Comparison of ENCODE assay signal across 12 cellular contexts in the genomic region with DNA sequence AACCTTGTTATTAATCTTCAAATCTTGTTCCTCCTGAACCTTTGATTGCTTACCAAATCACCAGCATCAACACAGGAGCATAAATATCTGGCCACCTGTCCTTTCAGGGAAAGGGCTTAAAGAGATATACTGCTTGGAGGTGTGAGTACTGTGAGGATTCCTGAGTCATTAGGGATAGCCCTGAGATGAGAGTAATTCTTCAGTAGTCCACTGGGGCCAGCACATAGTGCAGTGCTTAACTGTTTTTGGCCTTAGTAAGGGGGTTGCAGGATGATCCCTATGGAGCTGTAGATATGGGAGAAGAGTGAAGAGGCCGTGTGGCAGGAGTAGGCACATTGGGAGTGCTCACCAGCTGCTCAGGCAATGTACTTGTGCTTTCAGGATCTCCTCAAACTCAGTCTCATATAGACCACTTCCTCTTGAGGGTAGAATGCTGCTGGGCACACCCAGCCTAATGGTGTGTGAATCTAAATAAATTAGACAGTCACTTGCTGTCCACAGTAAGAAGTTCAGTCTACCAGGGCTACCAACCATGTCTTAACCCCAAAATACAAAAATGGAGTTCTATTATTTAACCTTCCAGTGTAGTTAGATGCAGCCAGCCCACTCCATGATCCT. TPM values are rescaled to one million over a fixed set of nuclear protein-coding genes. Genes with fewer than 3 reads are reported as not detected.
A peak's percentile ranks its signal among the peaks of the same experiment; 100 is the strongest.
DNase-seq lines count a peak whose midpoint lies in the region; ATAC-seq lines count a peak whose summit lies in the region.
"Had no signal": no experiment of that assay in that cellular context is flagged by ENCODE, and none has a peak within 500 bp of the region (broad histone marks: within the 10 kb centered on the region; RNA-seq: fewer than 3 reads in every experiment).

No MANE protein-coding gene starts in this region.

- POLR2A ChIA-PET in activated naive CD8-positive, alpha-beta T cell treated with anti-CD3 and anti-CD28 coated beads, Interleukin-2, amount 10 ng/mL, durations not matched to agents 7 days and 5 days (lab: Charles Lee), result no interaction called here

- DNase-seq in activated naive CD8-positive, alpha-beta T cell treated with anti-CD3 and anti-CD28 coated beads, Interleukin-2, amount 10 ng/mL, durations not matched to agents 7 days and 5 days, result no peak
- no peak for DNase-seq in activated naive CD8-positive, alpha-beta T cell treated with anti-CD3 and anti-CD28 coated beads for 36 hours
- DNase-seq in Jurkat, Clone E6-1 (ENCODE audit: low read depth, low spot score), result peak; percentile 8
- no peak for DNase-seq in stimulated activated naive B cell treated with anti-CD40 and anti-IgM and Interleukin-4, amounts not matched to agents 10 μg/mL and 1 μg/mL and 100 μg/mL, for 72 hours
- no peak for DNase-seq in NCI-H2171 treated with DMSO at 0.1 percent for 48 hours (lab: John Stamatoyannopoulos, UW)
- no peak for DNase-seq in activated gamma-delta T cell (lab: John Stamatoyannopoulos, UW)
- no peak for DNase-seq in ureter (ENCODE audit: low spot score)

- H3K27ac Mint-ChIP-seq in activated naive CD8-positive, alpha-beta T cell treated with anti-CD3 and anti-CD28 coated beads, Interleukin-2, amount 10 ng/mL, durations not matched to agents 7 days and 5 days, result no peak overlapping the region
- H3K27ac Mint-ChIP-seq in activated naive CD8-positive, alpha-beta T cell treated with anti-CD3 and anti-CD28 coated beads for 36 hours, result no peak overlapping the region
- no peak overlapping the region for H3K27ac Mint-ChIP-seq in stimulated activated naive B cell treated with anti-CD40 and anti-IgM and Interleukin-4, amounts not matched to agents 10 μg/mL and 1 μg/mL and 100 μg/mL, for 72 hours

- no peaks in the 10 kb centered on the region for H3K27me3 Mint-ChIP-seq in activated naive CD8-positive, alpha-beta T cell treated with anti-CD3 and anti-CD28 coated beads, Interleukin-2, amount 10 ng/mL, durations not matched to agents 7 days and 5 days
- peaks cover 9% of the 10 kb centered on the region for H3K27me3 Mint-ChIP-seq in activated naive CD8-positive, alpha-beta T cell treated with anti-CD3 and anti-CD28 coated beads for 36 hours
- H3K27me3 Mint-ChIP-seq in stimulated activated naive B cell treated with anti-CD40 and anti-IgM and Interleukin-4, amounts not matched to agents 10 μg/mL and 1 μg/mL and 100 μg/mL, for 72 hours, result peaks cover 34 to 44% of the 10 kb centered on the region in 2 donors

- no peaks in the 10 kb centered on the region for H3K9me3 Mint-ChIP-seq in activated naive CD8-positive, alpha-beta T cell treated with anti-CD3 and anti-CD28 coated beads, Interleukin-2, amount 10 ng/mL, durations not matched to agents 7 days and 5 days
- no peaks in the 10 kb centered on the region for H3K9me3 Mint-ChIP-seq in activated naive CD8-positive, alpha-beta T cell treated with anti-CD3 and anti-CD28 coated beads for 36 hours
- peaks cover 0 to 2% of the 10 kb centered on the region in 2 donors for H3K9me3 Mint-ChIP-seq in stimulated activated naive B cell treated with anti-CD40 and anti-IgM and Interleukin-4, amounts not matched to agents 10 μg/mL and 1 μg/mL and 100 μg/mL, for 72 hours

- no peak overlapping the region for H3K4me3 Mint-ChIP-seq in activated naive CD8-positive, alpha-beta T cell treated with anti-CD3 and anti-CD28 coated beads, Interleukin-2, amount 10 ng/mL, durations not matched to agents 7 days and 5 days
- no peak overlapping the region for H3K4me3 Mint-ChIP-seq in activated naive CD8-positive, alpha-beta T cell treated with anti-CD3 and anti-CD28 coated beads for 36 hours
- H3K4me3 Mint-ChIP-seq in stimulated activated naive B cell treated with anti-CD40 and anti-IgM and Interleukin-4, amounts not matched to agents 10 μg/mL and 1 μg/mL and 100 μg/mL, for 72 hours, result no peak overlapping the region

- H3K4me3 ChIP-seq in Jurkat, Clone E6-1 (ENCODE audit: low read length), result no peak overlapping the region

- ATAC-seq in activated naive CD8-positive, alpha-beta T cell treated with anti-CD3 and anti-CD28 coated beads, Interleukin-2, amount 10 ng/mL, durations not matched to agents 7 days and 5 days (ENCODE audit: low read depth), result peak; percentile 61
- ATAC-seq in HG02678 (IDR thresholded peaks at IDR 0.05; ENCODE audit: unreplicated experiment), result peak; percentile 97
- peak; percentile 78 to 80 for ATAC-seq in stimulated activated naive B cell treated with anti-CD40 and anti-IgM and Interleukin-4, amounts not matched to agents 10 μg/mL and 1 μg/mL and 100 μg/mL, for 72 hours (replicated peaks)

- H3K36me3 Mint-ChIP-seq in activated naive CD8-positive, alpha-beta T cell treated with anti-CD3 and anti-CD28 coated beads, Interleukin-2, amount 10 ng/mL, durations not matched to agents 7 days and 5 days, result no peaks in the 10 kb centered on the region
- H3K36me3 Mint-ChIP-seq in activated naive CD8-positive, alpha-beta T cell treated with anti-CD3 and anti-CD28 coated beads for 36 hours, result no peaks in the 10 kb centered on the region
- no peaks in the 10 kb centered on the region for H3K36me3 Mint-ChIP-seq in stimulated activated naive B cell treated with anti-CD40 and anti-IgM and Interleukin-4, amounts not matched to agents 10 μg/mL and 1 μg/mL and 100 μg/mL, for 72 hours

- peaks cover 6% of the 10 kb centered on the region for H3K4me1 Mint-ChIP-seq in activated naive CD8-positive, alpha-beta T cell treated with anti-CD3 and anti-CD28 coated beads, Interleukin-2, amount 10 ng/mL, durations not matched to agents 7 days and 5 days
- no peaks in the 10 kb centered on the region for H3K4me1 Mint-ChIP-seq in activated naive CD8-positive, alpha-beta T cell treated with anti-CD3 and anti-CD28 coated beads for 36 hours
- H3K4me1 Mint-ChIP-seq in stimulated activated naive B cell treated with anti-CD40 and anti-IgM and Interleukin-4, amounts not matched to agents 10 μg/mL and 1 μg/mL and 100 μg/mL, for 72 hours, result peaks cover 11% of the 10 kb centered on the region in 2 donors

RNA-seq across cellular contexts. Expression of a gene that starts 26.5 kb away (rescaled TPM):
- total RNA-seq in activated naive CD8-positive, alpha-beta T cell treated with anti-CD3 and anti-CD28 coated beads, Interleukin-2, amount 10 ng/mL, durations not matched to agents 7 days and 5 days, result not detected
- total RNA-seq in activated naive CD8-positive, alpha-beta T cell treated with anti-CD3 and anti-CD28 coated beads for 36 hours, result not detected
- not detected for polyA plus RNA-seq in Jurkat, Clone E6-1 (2012; ENCODE audit: insufficient read depth, insufficient read length)
- total RNA-seq in ureter, result 0.81 TPM
- total RNA-seq: endothelial cell of umbilical vein, G401, renal cortical epithelial cell had no signal
- polyA plus RNA-seq: endothelial cell of umbilical vein, keratinocyte had no signal
